20 cellular contexts compared by ENCODE assay signal in the genomic region with DNA sequence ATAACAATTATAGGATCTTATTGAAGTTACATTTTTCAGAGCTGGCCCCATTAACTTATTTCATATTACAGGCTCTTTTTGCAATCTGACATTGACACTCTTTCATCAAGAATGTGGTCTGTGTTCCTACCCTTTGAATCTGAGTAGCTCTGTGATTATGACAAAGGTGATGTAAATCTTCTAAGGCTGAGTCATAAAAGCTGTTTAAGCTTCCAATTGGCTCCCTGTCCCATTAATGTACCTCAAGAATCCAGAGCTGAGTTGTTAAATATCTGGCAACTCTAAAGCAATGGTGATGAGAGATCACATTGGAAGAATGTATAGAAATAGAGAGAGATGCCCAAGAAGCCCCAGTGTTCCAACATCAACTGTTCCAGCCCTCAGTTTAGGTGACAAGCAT.
A peak's percentile ranks its signal among the peaks of the same experiment; 100 is the strongest.
DNase-seq lines count a peak whose midpoint lies in the region; ATAC-seq, FAIRE-seq and TF ChIP-seq lines count a peak whose summit lies in the region.
"Had no signal": no experiment of that assay in that cellular context is flagged by ENCODE, and none has a peak within 500 bp of the region (broad histone marks: within the 10 kb centered on the region; RNA-seq: fewer than 3 reads in every experiment).

No MANE protein-coding gene starts in this region.

- DNase-seq in A172 (ENCODE audit: low spot score) (peak; percentile 21), NCI-H226 (peak; percentile 60), astrocyte (ENCODE audit: low read depth) (peak; percentile 1), fibroblast of mammary gland (ENCODE audit: low read depth) (peak; percentile 8), sigmoid colon (no peak), upper lobe of left lung (no peak), HUDEP-2 (lab: John Stamatoyannopoulos, UW; ENCODE audit: unreplicated experiment in 76 of 76) (no peak), left ventricle myocardium inferior (no peak)
- DNase-seq: 8988T; Caco-2; CD4-positive, CD25-positive, alpha-beta regulatory T cell; GDM1; H9; NCI-H1105 treated with DMSO at 0.1 percent for 48 hours; NCI-H1694; NCI-H2081 treated with DMSO at 0.1 percent for 48 hours; NCI-H510A; NCI-H774; RPMI8226 had no signal

- no peak for TF ChIP-seq POLR2A in sigmoid colon (IDR thresholded peaks at IDR 0.05)
- no peak for TF ChIP-seq POLR2A in upper lobe of left lung (IDR thresholded peaks at IDR 0.05)

- intact Hi-C loops in sigmoid colon (cut with DNase I) (no loop called here), left ventricle myocardium inferior (cut with micrococcal nuclease) (no loop called here)

- no peaks in the 10 kb centered on the region for H3K79me2 ChIP-seq in astrocyte (ENCODE audit: insufficient read depth, low read length)

- H3K36me3 ChIP-seq in astrocyte (ENCODE audit: insufficient read depth, low read length): no peaks in the 10 kb centered on the region
- H3K36me3 ChIP-seq in sigmoid colon: no peaks in the 10 kb centered on the region
- H3K36me3 ChIP-seq in upper lobe of left lung: no peaks in the 10 kb centered on the region
- H3K36me3 ChIP-seq in left ventricle myocardium inferior: no peaks in the 10 kb centered on the region

- ATAC-seq in upper lobe of left lung (ENCODE audit: low FRiP score in 2 of 2): no peak

- H3K4me1 ChIP-seq in astrocyte (ENCODE audit: insufficient read depth, low read length) (no peaks in the 10 kb centered on the region), sigmoid colon (no peaks in the 10 kb centered on the region), upper lobe of left lung (no peaks in the 10 kb centered on the region), left ventricle myocardium inferior (no peaks in the 10 kb centered on the region)
- H3K4me1 ChIP-seq: Caco-2 had no signal

- H3K9ac ChIP-seq in astrocyte (ENCODE audit: low read length): no peak overlapping the region

- no peaks in the 10 kb centered on the region for H3K9me3 Mint-ChIP-seq in astrocyte (ENCODE audit: unreplicated experiment)
- H3K9me3 Mint-ChIP-seq: H9 had no signal

- H3K27ac ChIP-seq in astrocyte (ENCODE audit: low read depth, low read length): no peak overlapping the region
- no peak overlapping the region for H3K27ac ChIP-seq in sigmoid colon
- no peak overlapping the region for H3K27ac ChIP-seq in upper lobe of left lung
- no peak overlapping the region for H3K27ac ChIP-seq in left ventricle myocardium inferior (replicated peaks)

- no peaks in the 10 kb centered on the region for H3K36me3 Mint-ChIP-seq in astrocyte (ENCODE audit: low read depth, unreplicated experiment)
- H3K36me3 Mint-ChIP-seq: CD4-positive, CD25-positive, alpha-beta regulatory T cell had no signal

- H3K27me3 Mint-ChIP-seq in astrocyte (ENCODE audit: low read depth, unreplicated experiment): no peaks in the 10 kb centered on the region
- H3K27me3 Mint-ChIP-seq: B cell; CD4-positive, CD25-positive, alpha-beta regulatory T cell had no signal

- H4K20me1 ChIP-seq in astrocyte (ENCODE audit: insufficient read depth, low read length): no peaks in the 10 kb centered on the region

- FAIRE-seq in astrocyte (lab: Jason Lieb, UNC): no peak

- TF ChIP-seq EP300 in sigmoid colon (IDR thresholded peaks at IDR 0.05): no peak
- no peak for TF ChIP-seq EP300 in upper lobe of left lung (IDR thresholded peaks at IDR 0.05)

- H3K4me1 Mint-ChIP-seq in astrocyte (ENCODE audit: low read depth, unreplicated experiment): no peaks in the 10 kb centered on the region
- H3K4me1 Mint-ChIP-seq: B cell; CD4-positive, CD25-positive, alpha-beta regulatory T cell; H9 had no signal

- no peak for TF ChIP-seq CTCF in astrocyte (IDR thresholded peaks at IDR 0.05; ENCODE audit: insufficient read depth, low read depth, low read length)
- no peak for TF ChIP-seq CTCF in fibroblast of mammary gland (conservative IDR thresholded peaks at IDR 0.05; ENCODE audit: control insufficient read depth, insufficient read depth, low read depth, low read length)
- no peak for TF ChIP-seq CTCF in sigmoid colon (IDR thresholded peaks at IDR 0.05)
- no peak for TF ChIP-seq CTCF in upper lobe of left lung (IDR thresholded peaks at IDR 0.05)
- no peak for TF ChIP-seq CTCF in left ventricle myocardium inferior (IDR thresholded peaks at IDR 0.05; ENCODE audit: borderline replicate concordance)

- H2AFZ ChIP-seq in astrocyte (ENCODE audit: low read depth, low read length): no peak overlapping the region

- no peak overlapping the region for H3K27ac Mint-ChIP-seq in astrocyte (ENCODE audit: unreplicated experiment)
- H3K27ac Mint-ChIP-seq: B cell; CD4-positive, CD25-positive, alpha-beta regulatory T cell; H9 had no signal

- no peak overlapping the region for H3K4me3 Mint-ChIP-seq in astrocyte (ENCODE audit: unreplicated experiment)
- H3K4me3 Mint-ChIP-seq: B cell; CD4-positive, CD25-positive, alpha-beta regulatory T cell; H9 had no signal

- H3K4me2 ChIP-seq in astrocyte (ENCODE audit: low read length): no peak overlapping the region

- H3K4me3 ChIP-seq in astrocyte (ENCODE audit: insufficient read depth, low read depth, low read length) (no peak overlapping the region), fibroblast of mammary gland (ENCODE audit: control insufficient read depth, low read depth, low read length) (no peak overlapping the region), sigmoid colon (no peak overlapping the region), upper lobe of left lung (no peak overlapping the region), left ventricle myocardium inferior (no peak overlapping the region)

- H3K9me3 ChIP-seq in astrocyte (ENCODE audit: insufficient read depth, low read depth, low read length): no peaks in the 10 kb centered on the region
- H3K9me3 ChIP-seq in sigmoid colon: no peaks in the 10 kb centered on the region
- no peaks in the 10 kb centered on the region for H3K9me3 ChIP-seq in upper lobe of left lung
- H3K9me3 ChIP-seq in left ventricle myocardium inferior (replicated peaks): no peaks in the 10 kb centered on the region
- H3K9me3 ChIP-seq: Caco-2 had no signal

- H3K27me3 ChIP-seq in astrocyte (ENCODE audit: insufficient read depth, low read length) (no peaks in the 10 kb centered on the region), sigmoid colon (no peaks in the 10 kb centered on the region), upper lobe of left lung (no peaks in the 10 kb centered on the region), left ventricle myocardium inferior (ENCODE audit: low read depth) (no peaks in the 10 kb centered on the region)

Comparison
In these comparisons a context has a peak if more than half of its experiments do, and no peak if none do; other contexts are left out.
1. DNase-seq: peak in A172 (single experiment), NCI-H226 (single experiment), astrocyte (single experiment) and fibroblast of mammary gland (single experiment); none in sigmoid colon (single experiment), upper lobe of left lung (0 of 2), HUDEP-2 (0 of 76) and left ventricle myocardium inferior (single experiment).